In genomic region chr19:45901912-45902650, GRCh38 we compare ENCODE assay signal across 8 cellular contexts. TPM values are rescaled to one million over a fixed set of nuclear protein-coding genes. Genes with fewer than 3 reads are reported as not detected.
DNase-seq lines count a peak whose midpoint lies in the region; ATAC-seq and TF ChIP-seq lines count a peak whose summit lies in the region.

TSS of gene MYPOP (minus strand) at chr19:45902613. CDS start at chr19:45901773, 840 bp downstream.

- H3K4me1 ChIP-seq in HEK293 (ENCODE audit: control insufficient read depth, insufficient read depth, low read length): peaks cover 9% of the 10 kb centered on the region; the same call in 1 of the 2 replicates

- H3K4me3 ChIP-seq in HEK293 (ENCODE audit: low read depth, low read length): peak within 1 kb of the TSS; percentile 75

- H3K9me3 ChIP-seq in HEK293 (ENCODE audit: control insufficient read depth, insufficient read depth, low read depth, low read length): no peaks in the 10 kb centered on the region

- peaks cover 16 to 21% of the 10 kb centered on the region in 2 donors for H3K4me1 Mint-ChIP-seq in natural killer cell treated with Interleukin-12 subunit alpha and Interleukin-12 subunit beta and Interleukin-15 and Interleukin-18, amount 100 ng/mL, for 72 hours (ENCODE audit: low read depth in 2 of 2)

- H3K9me3 Mint-ChIP-seq in natural killer cell treated with Interleukin-12 subunit alpha and Interleukin-12 subunit beta and Interleukin-15 and Interleukin-18, amount 100 ng/mL, for 72 hours: no peaks in the 10 kb centered on the region

- DNase-seq in RPMI8226 (peak; percentile 17), epidermal melanocyte (ENCODE audit: insufficient read length, low spot score) (peak; percentile 13)
- no peak for DNase-seq in natural killer cell treated with Interleukin-12 subunit alpha and Interleukin-12 subunit beta and Interleukin-15 and Interleukin-18, amount 100 ng/mL, for 72 hours (ENCODE audit: low spot score)

- peaks cover 10% of the 10 kb centered on the region for H3K36me3 Mint-ChIP-seq in natural killer cell treated with Interleukin-12 subunit alpha and Interleukin-12 subunit beta and Interleukin-15 and Interleukin-18, amount 100 ng/mL, for 72 hours

- H3K36me3 ChIP-seq in HEK293 (ENCODE audit: control insufficient read depth in 2 of 2, insufficient read depth in 1 of 2, low read length in 2 of 2): peaks cover 27 to 35% of the 10 kb centered on the region in 2 experiments; a peak in 2 of 3 replicates

- peak within 1 kb of the TSS; percentile 64 for H3K27ac ChIP-seq in HEK293 (ENCODE audit: extremely low read depth, low read depth, low read length)

- ATAC-seq in natural killer cell treated with Interleukin-12 subunit alpha and Interleukin-12 subunit beta and Interleukin-15 and Interleukin-18, amount 100 ng/mL, for 72 hours: no peak
- ATAC-seq in GM21717 (IDR thresholded peaks at IDR 0.05; ENCODE audit: unreplicated experiment) (no peak), HG03045 (IDR thresholded peaks at IDR 0.05; ENCODE audit: unreplicated experiment) (no peak), GM18498 (IDR thresholded peaks at IDR 0.05; ENCODE audit: unreplicated experiment) (no peak), GM21786 (IDR thresholded peaks at IDR 0.05; ENCODE audit: unreplicated experiment) (no peak)

- POLR2A ChIA-PET in HEK293 (lab: Yijun Ruan, JAX): interaction anchor here (0.6 to 3.4 kb wide), 21 partner anchors 9 to 811 kb away, joined by 3 to 46 read pairs (median 4); partner anchors contain the start of genes CCDC61, FBXO46, FOXA3 and IRF2BP1

- H3K27me3 Mint-ChIP-seq in natural killer cell treated with Interleukin-12 subunit alpha and Interleukin-12 subunit beta and Interleukin-15 and Interleukin-18, amount 100 ng/mL, for 72 hours: no peaks in the 10 kb centered on the region

- peak within 1 kb of the TSS; percentile 97 for H3K4me3 Mint-ChIP-seq in natural killer cell treated with Interleukin-12 subunit alpha and Interleukin-12 subunit beta and Interleukin-15 and Interleukin-18, amount 100 ng/mL, for 72 hours

- TF ChIP-seq CTCF in HEK293 (tag by site-specific recombination; IDR thresholded peaks at IDR 0.05): peak; percentile 39

- H3K27ac Mint-ChIP-seq in natural killer cell treated with Interleukin-12 subunit alpha and Interleukin-12 subunit beta and Interleukin-15 and Interleukin-18, amount 100 ng/mL, for 72 hours: peak within 1 kb of the TSS; percentile 79 to 93

- CTCF ChIA-PET in HEK293 (lab: Yijun Ruan, JAX): interaction anchor here (0.6 to 3.4 kb wide), 12 partner anchors 10 to 715 kb away, joined by 3 to 25 read pairs (median 4); partner anchors contain the start of genes FOXA3 and IRF2BP1

TF ChIP-seq in HEK293, 187 proteins besides CTCF, POLR2A, EP300 and RAD21 (continues in another document):
- peak; percentile 46 for TF ChIP-seq KLF9 (tag by site-specific recombination; IDR thresholded peaks at IDR 0.05; ENCODE audit: low read depth)
- TF ChIP-seq ZNF555 (tag by site-specific recombination; conservative IDR thresholded peaks at IDR 0.05): no peak
- no peak for TF ChIP-seq ZNF280D (tag by site-specific recombination; IDR thresholded peaks at IDR 0.05)
- TF ChIP-seq PBX3 (CRISPR knock-in tag; IDR thresholded peaks at IDR 0.05): no peak
- TF ChIP-seq ZNF660 (tag by site-specific recombination; IDR thresholded peaks at IDR 0.05): 0 out of 2 replicates have a peak, but pooled peaks have one; percentile 11
- 0 out of 2 replicates have a peak, but pooled peaks have one; percentile 31 for TF ChIP-seq ZNF157 (tag by site-specific recombination; IDR thresholded peaks at IDR 0.05)
- TF ChIP-seq ZNF548 (tag by site-specific recombination; IDR thresholded peaks at IDR 0.05): no peak
- no peak for TF ChIP-seq ZNF48 (tag by site-specific recombination; IDR thresholded peaks at IDR 0.05)
- TF ChIP-seq ZNF561 (tag by site-specific recombination; IDR thresholded peaks at IDR 0.05; ENCODE audit: borderline replicate concordance): no peak
- TF ChIP-seq GFI1B (tag by site-specific recombination; IDR thresholded peaks at IDR 0.05): no peak
- TF ChIP-seq BCL6B (tag by site-specific recombination; IDR thresholded peaks at IDR 0.05): 0 out of 2 replicates have a peak, but pooled peaks have one; percentile 9
- TF ChIP-seq ZNF426 (tag by site-specific recombination; IDR thresholded peaks at IDR 0.05): no peak
- no peak for TF ChIP-seq ZNF768 (tag by site-specific recombination; IDR thresholded peaks at IDR 0.05)
- TF ChIP-seq MZF1 (tag by site-specific recombination; IDR thresholded peaks at IDR 0.05; ENCODE audit: borderline replicate concordance): peak; percentile 40; the same call in 1 of the 2 replicates
- no peak for TF ChIP-seq ZNF596 (tag by site-specific recombination; IDR thresholded peaks at IDR 0.05)
- TF ChIP-seq ZBTB11 (tag by site-specific recombination; conservative IDR thresholded peaks at IDR 0.05; ENCODE audit: low read depth): 0 out of 2 replicates have a peak, but pooled peaks have one; percentile 12
- no peak for TF ChIP-seq ZNF677 (tag by site-specific recombination; IDR thresholded peaks at IDR 0.05)
- 0 out of 2 replicates have a peak, but pooled peaks have one; percentile 16 for TF ChIP-seq KLF16 (tag by site-specific recombination; IDR thresholded peaks at IDR 0.05)
- TF ChIP-seq SETDB1 (IDR thresholded peaks at IDR 0.05; ENCODE audit: insufficient read length, low read length): no peak
- no peak for TF ChIP-seq ZNF248 (tag by site-specific recombination; IDR thresholded peaks at IDR 0.05)
- no peak for TF ChIP-seq ZFP37 (tag by site-specific recombination; IDR thresholded peaks at IDR 0.05)

RNA-seq across cellular contexts. Expression of gene MYPOP, which starts in this region (rescaled TPM):
- total RNA-seq in natural killer cell treated with Interleukin-12 subunit alpha and Interleukin-12 subunit beta and Interleukin-15 and Interleukin-18, amount 100 ng/mL, for 72 hours: 10 to 100 TPM; 10.6 to 14.9 TPM
